15 cellular contexts compared by ENCODE assay signal in the genomic region with DNA sequence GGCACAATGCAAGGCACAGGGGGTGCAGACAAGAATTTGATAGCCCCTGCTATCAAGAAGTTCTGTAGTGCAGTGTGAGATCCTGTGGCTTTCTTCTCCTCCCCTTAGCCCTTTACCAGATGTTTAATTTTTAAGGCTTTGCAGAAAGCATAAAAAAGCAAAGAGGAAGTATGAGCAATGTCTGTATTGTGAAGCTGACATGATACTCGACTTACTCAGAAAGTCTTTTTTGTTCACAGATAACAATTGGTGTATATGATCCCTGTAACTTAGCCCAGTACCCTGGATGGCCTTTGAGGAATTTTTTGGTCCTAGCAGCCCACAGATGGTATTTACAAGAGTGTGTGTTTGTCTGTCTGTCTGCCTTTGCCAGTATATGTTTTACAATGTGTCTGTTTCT. TPM values are rescaled to one million over a fixed set of nuclear protein-coding genes. Genes with fewer than 3 reads are reported as not detected.
A peak's percentile ranks its signal among the peaks of the same experiment; 100 is the strongest.
DNase-seq lines count a peak whose midpoint lies in the region; ATAC-seq, FAIRE-seq and TF ChIP-seq lines count a peak whose summit lies in the region.
"Had no signal": no experiment of that assay in that cellular context is flagged by ENCODE, and none has a peak within 500 bp of the region (broad histone marks: within the 10 kb centered on the region; RNA-seq: fewer than 3 reads in every experiment).

No MANE protein-coding gene starts in this region.

- H3K9me3 ChIP-seq in CD4-positive, CD25-positive, alpha-beta regulatory T cell (ENCODE audit: control insufficient read depth in 2 of 2, low read length in 2 of 2) = no peaks in the 10 kb centered on the region
- H3K9me3 ChIP-seq in adipocyte (ENCODE audit: control insufficient read depth, low read length) = no peaks in the 10 kb centered on the region
- H3K9me3 ChIP-seq in heart right ventricle = no peaks in the 10 kb centered on the region
- H3K9me3 ChIP-seq: left ventricle myocardium inferior, right lobe of liver, stomach had no signal

- no peak for TF ChIP-seq POLR2A in H54 (IDR thresholded peaks at IDR 0.05; ENCODE audit: low read depth, low read length)

- no peak overlapping the region for H3K27ac ChIP-seq in CD4-positive, CD25-positive, alpha-beta regulatory T cell (ENCODE audit: insufficient read depth, low read length, poor library complexity, severe bottlenecking)
- no peak overlapping the region for H3K27ac ChIP-seq in heart right ventricle
- H3K27ac ChIP-seq: left ventricle myocardium inferior, right lobe of liver, stomach had no signal

- TF ChIP-seq CTCF in heart right ventricle (IDR thresholded peaks at IDR 0.05) = no peak

- H3K4me1 ChIP-seq in CD4-positive, CD25-positive, alpha-beta regulatory T cell (ENCODE audit: control insufficient read depth, insufficient read depth, low read length, poor library complexity, severe bottlenecking) = no peaks in the 10 kb centered on the region
- peaks cover 3% of the 10 kb centered on the region for H3K4me1 ChIP-seq in adipocyte (ENCODE audit: control insufficient read depth, insufficient read depth, low read length)
- no peaks in the 10 kb centered on the region for H3K4me1 ChIP-seq in heart right ventricle
- H3K4me1 ChIP-seq: left ventricle myocardium inferior, right lobe of liver, stomach had no signal

- peak; percentile 64 for FAIRE-seq in H54 (lab: Jason Lieb, UNC)
- FAIRE-seq: endometrium had no signal

- H3K4me3 ChIP-seq in CD4-positive, CD25-positive, alpha-beta regulatory T cell (ENCODE audit: low read depth, low read length) = no peak overlapping the region
- H3K4me3 ChIP-seq in adipocyte (ENCODE audit: low read length) (no peak overlapping the region), heart right ventricle (no peak overlapping the region)
- H3K4me3 ChIP-seq: left ventricle myocardium inferior, right lobe of liver, stomach had no signal

- H3K9me3 Mint-ChIP-seq in CD4-positive, CD25-positive, alpha-beta regulatory T cell = no peaks in the 10 kb centered on the region
- H3K9me3 Mint-ChIP-seq in immature natural killer cell = no peaks in the 10 kb centered on the region

- DNase-seq in CD4-positive, CD25-positive, alpha-beta regulatory T cell = no peak
- DNase-seq in H54 (ENCODE audit: insufficient read length, low spot score) (no peak), adipocyte (ENCODE audit: low read depth) (peak; percentile 19), immature natural killer cell (no peak), mesenteric fat pad (ENCODE audit: low spot score) (no peak), heart right ventricle (no peak)
- DNase-seq: activated gamma-delta T cell, Calu3, H7, left ventricle myocardium inferior, NCI-H2171 treated with DMSO at 0.1 percent for 48 hours, right lobe of liver, stomach had no signal

- peaks cover 33% of the 10 kb centered on the region for H3K36me3 ChIP-seq in CD4-positive, CD25-positive, alpha-beta regulatory T cell (ENCODE audit: control insufficient read depth, insufficient read depth, low read length)
- H3K36me3 ChIP-seq in adipocyte (ENCODE audit: control insufficient read depth, insufficient read depth, low read length, severe bottlenecking) = peaks cover 33% of the 10 kb centered on the region
- H3K36me3 ChIP-seq in heart right ventricle = peaks cover 0 to 89% (median 7%) of the 10 kb centered on the region in 9 donors

- H3K27me3 Mint-ChIP-seq in CD4-positive, CD25-positive, alpha-beta regulatory T cell = no peaks in the 10 kb centered on the region
- H3K27me3 Mint-ChIP-seq in immature natural killer cell (ENCODE audit: low read depth in 3 of 3) = no peaks in the 10 kb centered on the region

- H3K4me1 Mint-ChIP-seq in CD4-positive, CD25-positive, alpha-beta regulatory T cell = peaks cover 0 to 5% (median 3%) of the 10 kb centered on the region in 4 donors
- H3K4me1 Mint-ChIP-seq in immature natural killer cell = no peaks in the 10 kb centered on the region

- ATAC-seq in CD4-positive, CD25-positive, alpha-beta regulatory T cell (ENCODE audit: low read depth in 2 of 2) = no peak
- ATAC-seq in heart right ventricle (no peak), HG03432 (IDR thresholded peaks at IDR 0.05; ENCODE audit: unreplicated experiment) (no peak)
- ATAC-seq: right lobe of liver had no signal

- whole genome bisulfite sequencing in heart right ventricle, 2 donors = 40 to 50% methylated on average over 1 of the region's 1 CpG

- H3K4me3 Mint-ChIP-seq in CD4-positive, CD25-positive, alpha-beta regulatory T cell = no peak overlapping the region
- H3K4me3 Mint-ChIP-seq in immature natural killer cell = no peak overlapping the region

- intact Hi-C loops in heart right ventricle (cut with DNase I) = loop anchor here in 8 of 10 donors (5.0 to 10.0 kb wide), 11 partner anchors 94 to 576 kb away; a partner anchor contains a TSS

- peaks cover 13% of the 10 kb centered on the region for H3K36me3 Mint-ChIP-seq in CD4-positive, CD25-positive, alpha-beta regulatory T cell
- H3K36me3 Mint-ChIP-seq in immature natural killer cell = peaks cover 12 to 29% (median 13%) of the 10 kb centered on the region in 3 donors

- H3K27ac Mint-ChIP-seq in CD4-positive, CD25-positive, alpha-beta regulatory T cell = peak overlapping the region; percentile 42 to 86 (median 83)
- peak overlapping the region in 4 of 6 donors; percentile 9 to 72 (median 14) for H3K27ac Mint-ChIP-seq in immature natural killer cell

- H3K27me3 ChIP-seq in CD4-positive, CD25-positive, alpha-beta regulatory T cell (ENCODE audit: control insufficient read depth, insufficient read depth, low read length) = no peaks in the 10 kb centered on the region
- no peaks in the 10 kb centered on the region for H3K27me3 ChIP-seq in adipocyte (replicated peaks; ENCODE audit: control insufficient read depth, insufficient read depth, low read length)
- no peaks in the 10 kb centered on the region for H3K27me3 ChIP-seq in heart right ventricle
- H3K27me3 ChIP-seq: right lobe of liver, stomach had no signal

- no peak overlapping the region for H3K9ac ChIP-seq in adipocyte (ENCODE audit: low read length)

RNA-seq across cellular contexts. Expression of a gene that starts 58.9 kb away (rescaled TPM):
- 42.2 TPM for total RNA-seq in CD4-positive, CD25-positive, alpha-beta regulatory T cell
- 10 to 100 TPM; 13.4 to 26.7 (median 14.6) TPM for polyA plus RNA-seq in CD4-positive, CD25-positive, alpha-beta regulatory T cell
- 10 to 100 TPM; 12.9 to 22.1 (median 14.0) TPM for polyA plus RNA-seq in immature natural killer cell
- total RNA-seq in mesenteric fat pad = 48.0 TPM
- 10 to 100 TPM; 14.8 to 24.1 (median 16.9) TPM for total RNA-seq in heart right ventricle
- 1 to 10 TPM; 5.3 to 7.2 TPM for polyA plus RNA-seq in heart right ventricle
